Comparison of ENCODE assay signal across 8 cellular contexts in genomic region chr5:87267574-87268125, GRCh38. TPM values are rescaled to one million over a fixed set of nuclear protein-coding genes. Genes with fewer than 3 reads are reported as not detected.
A peak's percentile ranks its signal among the peaks of the same experiment; 100 is the strongest.
DNase-seq lines count a peak whose midpoint lies in the region; ATAC-seq and TF ChIP-seq lines count a peak whose summit lies in the region.

Gene RASA1, plus strand, starts transcription at chr5:87267883. Its CDS starts 569 bp downstream, at chr5:87268452.

- DNase-seq in DMS153 (lab: John Stamatoyannopoulos, UW), result peak; percentile 75
- peak; percentile 94 for DNase-seq in OCI-M1 (lab: John Stamatoyannopoulos, UW)
- peak; percentile 86 for DNase-seq in activated T-cell treated with anti-CD3 and anti-CD28 coated beads for 24 hours (ENCODE audit: low read depth)
- DNase-seq in epithelial cell of esophagus (ENCODE audit: low read depth), result peak; percentile 95
- peak; percentile 85 to 89 for DNase-seq in stimulated activated CD8-positive, alpha-beta memory T cell treated with anti-CD3 and anti-CD28 coated beads, Interleukin-2, amount 100 ng/mL, for 48 hours (ENCODE audit: low read depth in 2 of 2)

- no peaks in the 10 kb centered on the region for H3K9me3 Mint-ChIP-seq in IgD-negative memory B cell

- H3K9me3 ChIP-seq in mononuclear cell (ENCODE audit: low read depth, low read length), result no peaks in the 10 kb centered on the region

- peaks cover 17 to 23% (median 21%) of the 10 kb centered on the region in 3 donors for H3K4me1 Mint-ChIP-seq in IgD-negative memory B cell

- H3K4me3 ChIP-seq in epithelial cell of esophagus (ENCODE audit: low read length) (peak within 1 kb of the TSS; percentile 80), mononuclear cell (ENCODE audit: low read length) (peak within 1 kb of the TSS; percentile 89)

- H3K36me3 Mint-ChIP-seq in IgD-negative memory B cell, result no peaks in the 10 kb centered on the region

- peaks cover 27% of the 10 kb centered on the region for H3K4me1 ChIP-seq in mononuclear cell (ENCODE audit: insufficient read depth, low read length)

- H3K4me3 Mint-ChIP-seq in IgD-negative memory B cell, result peak within 1 kb of the TSS; percentile 95 to 100 (median 97)

- no peaks in the 10 kb centered on the region for H3K27me3 ChIP-seq in mononuclear cell (ENCODE audit: insufficient read depth, low read length)

- peak within 1 kb of the TSS; percentile 83 to 95 (median 86) for H3K27ac Mint-ChIP-seq in IgD-negative memory B cell

- peak; percentile 48 for ATAC-seq in GM21576 (IDR thresholded peaks at IDR 0.05; ENCODE audit: unreplicated experiment)

- H3K27me3 Mint-ChIP-seq in IgD-negative memory B cell, result peaks cover 2% of the 10 kb centered on the region

- no peak for TF ChIP-seq CTCF in epithelial cell of esophagus (IDR thresholded peaks at IDR 0.05; ENCODE audit: insufficient read depth, low read depth, low read length, missing control alignments)

RNA-seq across cellular contexts. Expression of gene RASA1, which starts in this region (rescaled TPM):
- polyA plus RNA-seq in IgD-negative memory B cell, result 5.0 TPM
- total RNA-seq in mononuclear cell, result 12.0 TPM

Comparison
In these comparisons a context has a peak if more than half of its experiments do, and no peak if none do; other contexts are left out.
1. Peak in every context shown above with its lines: DNase-seq, ATAC-seq and H3K4me3 ChIP-seq.